ENCODE assay signal across 28 cellular contexts in genomic region chr13:76634431-76635191, GRCh38.
"Had no signal": no experiment of that assay in that cellular context is flagged by ENCODE, and none has a peak within 500 bp of the region (broad histone marks: within the 10 kb centered on the region; RNA-seq: fewer than 3 reads in every experiment).

No MANE protein-coding gene starts in this region.

- H3K4me3 ChIP-seq: breast epithelium, esophagus muscularis mucosa, heart left ventricle, psoas muscle, sigmoid colon, smooth muscle cell, uterus had no signal

- H3K27me3 ChIP-seq: breast epithelium, esophagus muscularis mucosa, foreskin keratinocyte, heart left ventricle, sigmoid colon, uterus had no signal

- H3K27ac ChIP-seq: esophagus muscularis mucosa, foreskin keratinocyte, parathyroid adenoma, psoas muscle had no signal

- H3K36me3 ChIP-seq: breast epithelium, esophagus muscularis mucosa, heart left ventricle, sigmoid colon, uterus had no signal

- H3K4me1 ChIP-seq: breast epithelium, foreskin keratinocyte, parathyroid adenoma, psoas muscle had no signal

- ATAC-seq: activated CD4-positive, alpha-beta T cell treated with anti-CD3 and anti-CD28 coated beads for 36 hours; activated CD8-positive, alpha-beta memory T cell treated with anti-CD3 and anti-CD28 coated beads, Interleukin-2, amount 10 ng/mL, durations not matched to agents 7 days and 5 days; activated CD8-positive, alpha-beta T cell treated with anti-CD3 and anti-CD28 coated beads, Interleukin-2, amount 10 ng/mL, durations not matched to agents 7 days and 5 days; activated naive CD4-positive, alpha-beta T cell treated with anti-CD3 and anti-CD28 coated beads, Interleukin-2, amount 50 U/mL, for 72 hours; activated T-cell treated with anti-CD3 and anti-CD28 coated beads, Interleukin-2, amount 50 U/mL, for 72 hours; foreskin keratinocyte; psoas muscle; stimulated activated memory B cell treated with anti-CD40 and anti-IgM and Interleukin-4, amounts not matched to agents 10 μg/mL and 1 μg/mL and 100 μg/mL, for 72 hours; stimulated activated naive CD8-positive, alpha-beta T cell treated with anti-CD3 and anti-CD28 coated beads, Interleukin-15, amount 100 ng/mL, for 72 hours had no signal

- DNase-seq: activated B cell treated with CpG ODN at 0.5 μM for 24 hours; activated CD4-positive, alpha-beta T cell treated with anti-CD3 and anti-CD28 coated beads for 36 hours; activated CD8-positive, alpha-beta memory T cell treated with anti-CD3 and anti-CD28 coated beads, Interleukin-2, amount 10 ng/mL, durations not matched to agents 7 days and 5 days; activated CD8-positive, alpha-beta T cell treated with anti-CD3 and anti-CD28 coated beads, Interleukin-2, amount 10 ng/mL, durations not matched to agents 7 days and 5 days; activated naive CD4-positive, alpha-beta T cell; activated T-cell treated with anti-CD3 and anti-CD28 coated beads for 4 hours; activated T-cell treated with anti-CD3 and anti-CD28 coated beads, Interleukin-2, amount 50 U/mL, for 72 hours; central memory CD4-positive, alpha-beta T cell; effector CD4-positive, alpha-beta T cell; foreskin keratinocyte; heart left ventricle; naive B cell; nephron progenitor cell; nucleus accumbens; psoas muscle; sigmoid colon; stimulated activated CD4-positive, alpha-beta T cell treated with anti-CD3 and anti-CD28 coated beads, Interleukin-1b, Interleukin-23, amount 100 ng/mL, for 48 hours; stimulated activated CD4-positive, alpha-beta T cell treated with anti-CD3 and anti-CD28 coated beads, Interleukin-4, amount 100 ng/mL, for 4 hours; stimulated activated CD8-positive, alpha-beta memory T cell treated with anti-CD3 and anti-CD28 coated beads, Interleukin-4, amount 100 ng/mL, for 48 hours; stimulated activated naive CD8-positive, alpha-beta T cell treated with anti-CD3 and anti-CD28 coated beads, Interleukin-15, amount 100 ng/mL, for 72 hours; substantia nigra; uterus had no signal

- H3K9me3 ChIP-seq: breast epithelium, esophagus muscularis mucosa, heart left ventricle, psoas muscle, sigmoid colon, uterus had no signal
